In genomic region chr10:14556285-14556956, GRCh38 we compare ENCODE assay signal across 9 cellular contexts.
DNase-seq lines count a peak whose midpoint lies in the region; TF ChIP-seq lines count a peak whose summit lies in the region.
"Had no signal": no experiment of that assay in that cellular context is flagged by ENCODE, and none has a peak within 500 bp of the region (broad histone marks: within the 10 kb centered on the region; RNA-seq: fewer than 3 reads in every experiment).

No MANE protein-coding gene starts in this region.

- BruUV-seq in A673 (replicated peaks; lab: Mats Ljungman, UMichigan), result no TSS peak

- peak overlapping the region; percentile 20 for H3K9ac ChIP-seq in smooth muscle cell (ENCODE audit: low read depth)

- intact Hi-C loops in sigmoid colon (cut with DNase I) (no loop called here), A673 (cut with micrococcal nuclease; ENCODE audit: unreplicated experiment) (no loop called here)

- peak in 5 of 6 experiments; percentile 18 to 44 (median 38) for TF ChIP-seq CTCF in Peyer's patch (IDR thresholded peaks at IDR 0.05)
- TF ChIP-seq CTCF in smooth muscle cell (IDR thresholded peaks at IDR 0.05; ENCODE audit: borderline replicate concordance, insufficient read depth, poor library complexity, severe bottlenecking), result no peak
- TF ChIP-seq CTCF in sigmoid colon (IDR thresholded peaks at IDR 0.05), result no peak
- TF ChIP-seq CTCF in A673 (conservative IDR thresholded peaks at IDR 0.05; ENCODE audit: low read depth, low read length), result no peak

- H3K27ac ChIP-seq in Peyer's patch, result peak overlapping the region in 3 of 4 donors; percentile 28 to 55 (median 48)
- peak overlapping the region; percentile 83 for H3K27ac ChIP-seq in smooth muscle cell (ENCODE audit: low read depth)
- peak overlapping the region in 2 of 4 donors; percentile 5 to 20 for H3K27ac ChIP-seq in sigmoid colon
- H3K27ac ChIP-seq in A673 (ENCODE audit: low read depth, low read length, poor library complexity, severe bottlenecking), result no peak overlapping the region
- H3K27ac ChIP-seq: SK-N-MC had no signal

- H3K4me3 ChIP-seq in HAP-1 (no peak overlapping the region), Peyer's patch (no peak overlapping the region), smooth muscle cell (no peak overlapping the region), sigmoid colon (no peak overlapping the region), A673 (ENCODE audit: low read depth, low read length, poor library complexity, severe bottlenecking) (no peak overlapping the region)
- H3K4me3 ChIP-seq: SK-N-MC had no signal

- no peak for TF ChIP-seq POLR2A in Peyer's patch (IDR thresholded peaks at IDR 0.05)
- TF ChIP-seq POLR2A in sigmoid colon (IDR thresholded peaks at IDR 0.05), result no peak

- H3K36me3 ChIP-seq in HAP-1 (replicated peaks), result no peaks in the 10 kb centered on the region
- H3K36me3 ChIP-seq in Peyer's patch, result no peaks in the 10 kb centered on the region
- no peaks in the 10 kb centered on the region for H3K36me3 ChIP-seq in smooth muscle cell (ENCODE audit: low read depth)
- H3K36me3 ChIP-seq in sigmoid colon, result no peaks in the 10 kb centered on the region
- no peaks in the 10 kb centered on the region for H3K36me3 ChIP-seq in A673 (ENCODE audit: insufficient read depth, low read length, poor library complexity, severe bottlenecking)

- peaks cover 13% of the 10 kb centered on the region for H3K79me2 ChIP-seq in smooth muscle cell (ENCODE audit: low read depth)

- CTCF ChIA-PET in A673 (lab: Charles Lee), result no interaction called here

- H2AFZ ChIP-seq in smooth muscle cell (ENCODE audit: low read depth), result no peak overlapping the region

- H4K20me1 ChIP-seq in smooth muscle cell (ENCODE audit: low read depth), result peaks cover 57% of the 10 kb centered on the region

- TF ChIP-seq EP300 in sigmoid colon (IDR thresholded peaks at IDR 0.05), result no peak

- DNase-seq in DMS53 (lab: John Stamatoyannopoulos, UW), result peak; percentile 28
- no peak for DNase-seq in DMS53 treated with DMSO at 0.1 percent for 48 hours (lab: John Stamatoyannopoulos, UW; ENCODE audit: unreplicated experiment)
- DNase-seq in HAP-1 (ENCODE audit: low spot score in 2 of 2), result peak; percentile 33 to 62
- DNase-seq in Peyer's patch, result peak in 2 of 3 donors; percentile 66 to 82
- peak; percentile 47 for DNase-seq in fibroblast of peridontal ligament (ENCODE audit: extremely low read depth)
- DNase-seq in smooth muscle cell (lab: John Stamatoyannopoulos, UW; ENCODE audit: unreplicated experiment), result no peak
- no peak for DNase-seq in sigmoid colon
- no peak for DNase-seq in A673 (ENCODE audit: low spot score)

- H3K4me1 ChIP-seq in HAP-1 (peaks cover 6% of the 10 kb centered on the region), Peyer's patch (peaks cover 0 to 37% (median 24%) of the 10 kb centered on the region in 4 donors), smooth muscle cell (ENCODE audit: low read depth) (no peaks in the 10 kb centered on the region), sigmoid colon (peaks cover 0 to 15% (median 10%) of the 10 kb centered on the region in 4 donors), A673 (ENCODE audit: insufficient read depth, low read length, poor library complexity, severe bottlenecking) (peaks cover 20% of the 10 kb centered on the region)

- H3K4me2 ChIP-seq in smooth muscle cell, result no peak overlapping the region

- no peaks in the 10 kb centered on the region for H3K9me3 ChIP-seq in HAP-1
- no peaks in the 10 kb centered on the region for H3K9me3 ChIP-seq in Peyer's patch
- H3K9me3 ChIP-seq in smooth muscle cell (replicated peaks; ENCODE audit: low read depth), result no peaks in the 10 kb centered on the region
- no peaks in the 10 kb centered on the region for H3K9me3 ChIP-seq in sigmoid colon
- no peaks in the 10 kb centered on the region for H3K9me3 ChIP-seq in A673 (ENCODE audit: low read depth, low read length, poor library complexity, severe bottlenecking)

- H3K27me3 ChIP-seq in HAP-1 (ENCODE audit: low read depth) (no peaks in the 10 kb centered on the region), Peyer's patch (no peaks in the 10 kb centered on the region), smooth muscle cell (ENCODE audit: low read depth) (no peaks in the 10 kb centered on the region), sigmoid colon (no peaks in the 10 kb centered on the region), A673 (replicated peaks; ENCODE audit: insufficient read depth, low read depth, low read length, poor library complexity) (no peaks in the 10 kb centered on the region)

- no peaks in the 10 kb centered on the region for H3F3A ChIP-seq in smooth muscle cell (ENCODE audit: low read depth)

- WGBS in smooth muscle cell (ENCODE audit: low lambda C conversion rate), result 76% methylated on average over 12 of the region's 12 CpGs
- WGBS in sigmoid colon, 2 donors, result 62% methylated on average over 12 of the region's 12 CpGs

- in situ Hi-C loops in HAP-1 (cut with MboI; ENCODE audit: low sequenced_read_pairs), result no loop called here

- POLR2A ChIA-PET in A673 (lab: Charles Lee; ENCODE audit: low non-redundant PET), result no interaction called here

Comparison
In these comparisons a context has a peak if more than half of its experiments do, and no peak if none do; other contexts are left out.
1. DNase-seq: peak in DMS53 (single experiment), HAP-1 (2 of 2), Peyer's patch (2 of 3) and fibroblast of peridontal ligament (single experiment); none in DMS53 treated with DMSO at 0.1 percent for 48 hours (single experiment), smooth muscle cell (single experiment), sigmoid colon (single experiment) and A673 (single experiment).
2. CTCF ChIP-seq: peak in Peyer's patch (5 of 6); none in smooth muscle cell (single experiment), sigmoid colon (0 of 4) and A673 (single experiment).